8 cellular contexts compared by ENCODE assay signal in the genomic region with DNA sequence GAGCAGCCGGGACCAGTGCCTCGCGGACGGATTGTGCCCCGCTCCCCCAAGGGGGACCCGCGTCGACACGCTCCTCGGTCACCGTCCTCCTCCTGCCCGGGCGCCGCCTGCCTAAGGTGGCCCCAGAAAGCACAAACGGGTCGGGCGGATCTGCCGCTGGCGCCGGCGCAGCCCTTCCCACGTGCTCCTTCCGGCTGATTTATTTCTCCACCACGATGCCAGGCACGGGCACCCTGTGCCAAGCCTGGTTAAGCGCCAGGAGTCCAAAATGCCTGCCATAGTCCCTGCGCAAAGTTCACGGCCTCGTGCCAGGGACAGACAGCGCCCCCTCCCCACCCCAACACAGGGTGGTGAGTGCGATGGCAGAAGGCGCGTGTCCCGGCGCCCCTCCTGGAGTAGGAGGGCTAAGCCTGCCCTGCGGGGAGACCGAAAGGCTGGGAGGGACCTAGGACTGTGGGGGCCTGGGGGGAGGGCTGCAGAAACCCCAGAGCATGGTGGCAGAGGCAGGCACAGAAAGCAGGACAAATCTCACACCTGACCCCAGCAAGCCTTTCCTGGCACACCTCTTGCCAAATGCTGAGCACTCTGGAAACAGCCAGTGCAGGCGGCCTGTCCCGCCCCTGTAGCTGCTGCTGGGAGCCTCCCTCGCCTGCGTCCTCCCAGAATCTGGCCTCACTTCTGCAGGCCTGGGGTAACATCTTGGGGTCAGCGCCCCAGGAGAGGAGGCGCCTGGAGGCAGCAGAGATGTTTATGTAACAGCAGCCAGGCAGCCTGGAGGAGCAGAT. TPM values are rescaled to one million over a fixed set of nuclear protein-coding genes. Genes with fewer than 3 reads are reported as not detected.
DNase-seq lines count a peak whose midpoint lies in the region; ATAC-seq and TF ChIP-seq lines count a peak whose summit lies in the region.

No MANE protein-coding gene starts in this region.

- H3K27me3 ChIP-seq in esophagus muscularis mucosa (no peaks in the 10 kb centered on the region), tibial nerve (no peaks in the 10 kb centered on the region)

- H3K4me3 ChIP-seq in esophagus muscularis mucosa (peak overlapping the region; percentile 90 to 98 (median 95)), tibial nerve (peak overlapping the region; percentile 59 to 85 (median 74))

- intact Hi-C loops in esophagus muscularis mucosa (cut with DNase I), result no loop called here

- no peaks in the 10 kb centered on the region for H3K9me3 ChIP-seq in esophagus muscularis mucosa
- no peaks in the 10 kb centered on the region for H3K9me3 ChIP-seq in tibial nerve

- H3K36me3 ChIP-seq in esophagus muscularis mucosa (peaks cover 0 to 20% (median 8%) of the 10 kb centered on the region in 4 donors), tibial nerve (no peaks in the 10 kb centered on the region)

- DNase-seq in AG20443 (ENCODE audit: low spot score) (peak; percentile 41), NCI-H446 treated with DMSO at 0.1 percent for 48 hours (lab: John Stamatoyannopoulos, UW) (peak; percentile 7), esophagus muscularis mucosa (ENCODE audit: extremely low spot score) (peak; percentile 94), myocyte (ENCODE audit: low read depth) (peak; percentile 60), tibial nerve (ENCODE audit: low spot score in 2 of 2) (no peak)
- peak; percentile 56 to 65 for DNase-seq in activated T-cell treated with anti-CD3 and anti-CD28 coated beads, Interleukin-2, amount 50 U/mL, for 48 hours

- 0% methylated on average over 8 of the region's 43 CpGs for WGBS in esophagus muscularis mucosa
- 3 to 4% methylated on average over 25 to 42 of the region's 43 CpGs for WGBS in tibial nerve, 2 donors

- TF ChIP-seq EP300 in esophagus muscularis mucosa (IDR thresholded peaks at IDR 0.05) (no peak), tibial nerve (IDR thresholded peaks at IDR 0.05) (peak in 1 of 2 donors; percentile 16)

- TF ChIP-seq POLR2A in esophagus muscularis mucosa (IDR thresholded peaks at IDR 0.05; ENCODE audit: low read depth) (no peak), tibial nerve (IDR thresholded peaks at IDR 0.05) (no peak)

- H3K27ac ChIP-seq in esophagus muscularis mucosa (replicated peaks in 1 of 4) (peak overlapping the region; percentile 95 to 99 (median 98)), tibial nerve (peak overlapping the region; percentile 78 to 97 (median 94))

- H3K4me1 ChIP-seq in esophagus muscularis mucosa, result peaks cover 63 to 87% (median 83%) of the 10 kb centered on the region in 4 donors
- H3K4me1 ChIP-seq in tibial nerve, result peaks cover 0 to 75% (median 55%) of the 10 kb centered on the region in 4 donors

- ATAC-seq in GM21526 (IDR thresholded peaks at IDR 0.05; ENCODE audit: low FRiP score, unreplicated experiment) (peak; percentile 8), HG02571 (IDR thresholded peaks at IDR 0.05; ENCODE audit: unreplicated experiment) (no peak)

- TF ChIP-seq CTCF in esophagus muscularis mucosa (IDR thresholded peaks at IDR 0.05) (no peak), tibial nerve (IDR thresholded peaks at IDR 0.05) (peak in 1 of 5 experiments; percentile 8)

RNA-seq across cellular contexts. Expression of gene NOTCH1, which starts 1.0 kb away (rescaled TPM):
- total RNA-seq in esophagus muscularis mucosa (10 to 100 TPM; 48.6 to 90.6 (median 58.8) TPM), myocyte (6.2 and 16.0 TPM in 2 replicates), tibial nerve (10 to 100 TPM; 29.3 to 65.4 (median 41.5) TPM)
- 3.8 TPM for polyA plus RNA-seq in myocyte (2012)

Comparison
In these comparisons a context has a peak if more than half of its experiments do, and no peak if none do; other contexts are left out.
1. DNase-seq: peak in AG20443 (single experiment), NCI-H446 treated with DMSO at 0.1 percent for 48 hours (single experiment), activated T-cell treated with anti-CD3 and anti-CD28 coated beads, Interleukin-2, amount 50 U/mL, for 48 hours (2 of 2), esophagus muscularis mucosa (single experiment) and myocyte (single experiment); none in tibial nerve (0 of 2).